Comparison of ENCODE assay signal across 17 cellular contexts in genomic region chr6:64732888-64733287, GRCh38.
DNase-seq lines count a peak whose midpoint lies in the region; ATAC-seq and TF ChIP-seq lines count a peak whose summit lies in the region.
"Had no signal": no experiment of that assay in that cellular context is flagged by ENCODE, and none has a peak within 500 bp of the region (broad histone marks: within the 10 kb centered on the region; RNA-seq: fewer than 3 reads in every experiment).

No MANE protein-coding gene starts in this region.

- H2BK15ac ChIP-seq in mesenchymal stem cell (ENCODE audit: low read depth, poor library complexity, severe bottlenecking), result no peak overlapping the region

- no peaks in the 10 kb centered on the region for H3F3A ChIP-seq in OCI-LY1 (ENCODE audit: insufficient read depth, low read length)

- no peak overlapping the region for H4K8ac ChIP-seq in mesenchymal stem cell (ENCODE audit: low read length)

- no TSS peak for BruUV-seq in mammary epithelial cell (replicated peaks; lab: Mats Ljungman, UMichigan)

- no peaks in the 10 kb centered on the region for H4K20me1 ChIP-seq in OCI-LY1 (ENCODE audit: insufficient read depth, low read length)
- no peaks in the 10 kb centered on the region for H4K20me1 ChIP-seq in mammary epithelial cell (ENCODE audit: insufficient read depth, low read length)

- H3K4me1 ChIP-seq in OCI-LY1 (ENCODE audit: insufficient read depth, low read length, severe bottlenecking) (no peaks in the 10 kb centered on the region), mammary epithelial cell (ENCODE audit: insufficient read depth, low read length) (no peaks in the 10 kb centered on the region), mesenchymal stem cell (ENCODE audit: control insufficient read depth, insufficient read depth, low read depth, low read length) (no peaks in the 10 kb centered on the region)

- peak overlapping the region in 1 of 2 experiments; percentile 3 for H3K14ac ChIP-seq in mesenchymal stem cell (ENCODE audit: low read length in 2 of 2)

- H2AFZ ChIP-seq in OCI-LY1 (ENCODE audit: low read length), result no peak overlapping the region
- H2AFZ ChIP-seq in mammary epithelial cell (ENCODE audit: low read depth, low read length), result no peak overlapping the region
- H2AFZ ChIP-seq in mesenchymal stem cell (ENCODE audit: low read depth, low read length), result no peak overlapping the region

- H3K9ac ChIP-seq in OCI-LY1 (ENCODE audit: low read length), result no peak overlapping the region
- H3K9ac ChIP-seq in mammary epithelial cell (ENCODE audit: insufficient read depth, low read length), result no peak overlapping the region
- H3K9ac ChIP-seq in mesenchymal stem cell (ENCODE audit: low read length), result no peak overlapping the region

- no peaks in the 10 kb centered on the region for H3K9me2 ChIP-seq in OCI-LY1 (ENCODE audit: low read depth, low read length)

- peak; percentile 6; the same call in 1 of the 2 replicates for TF ChIP-seq CTCF in OCI-LY1 (IDR thresholded peaks at IDR 0.05; ENCODE audit: low read length)
- TF ChIP-seq CTCF in mammary epithelial cell (conservative IDR thresholded peaks at IDR 0.05 in 1 of 2, IDR thresholded peaks at IDR 0.05 in 1 of 2; ENCODE audit: extremely low read depth in 1 of 2, insufficient read depth in 1 of 2, low read depth in 1 of 2, low read length in 2 of 2), result peak; percentile 24 to 44
- TF ChIP-seq CTCF in dorsolateral prefrontal cortex (IDR thresholded peaks at IDR 0.05 in 54 of 56, conservative IDR thresholded peaks at IDR 0.05 in 2 of 56; ENCODE audit: low read depth in 1 of 56, partially characterized antibody in 56 of 56), result no peak

- H3K27ac ChIP-seq in OCI-LY1 (ENCODE audit: low read depth, low read length, poor library complexity, severe bottlenecking) (no peak overlapping the region), mammary epithelial cell (ENCODE audit: insufficient read depth, low read depth, low read length) (no peak overlapping the region), mesenchymal stem cell (ENCODE audit: low read length, poor library complexity, severe bottlenecking) (no peak overlapping the region), dorsolateral prefrontal cortex (no peak overlapping the region)
- H3K27ac ChIP-seq: ovary had no signal

- no peaks in the 10 kb centered on the region for H3K79me1 ChIP-seq in mesenchymal stem cell (replicated peaks; ENCODE audit: low read length, poor library complexity, severe bottlenecking)

- dilution Hi-C loops in mammary epithelial cell (cut with HindIII; ENCODE audit: low sequenced_read_pairs), result no loop called here

- H3K9me3 ChIP-seq in OCI-LY1 (ENCODE audit: low read length) (no peaks in the 10 kb centered on the region), mammary epithelial cell (replicated peaks; ENCODE audit: insufficient read depth, low read length) (no peaks in the 10 kb centered on the region), mesenchymal stem cell (ENCODE audit: control insufficient read depth, low read length) (no peaks in the 10 kb centered on the region)
- H3K9me3 ChIP-seq: ovary had no signal

- no peak overlapping the region for H3K23ac ChIP-seq in mesenchymal stem cell (ENCODE audit: low read length in 2 of 2)

- DNase-seq in NCI-H82 (lab: John Stamatoyannopoulos, UW), result peak; percentile 8
- DNase-seq in NCI-H82 treated with DMSO at 0.1 percent for 48 hours (lab: John Stamatoyannopoulos, UW; ENCODE audit: unreplicated experiment), result no peak
- DNase-seq in mammary epithelial cell, result peak; percentile 8
- peak; percentile 59 for DNase-seq in mesenchymal stem cell
- DNase-seq in AML-193 (lab: John Stamatoyannopoulos, UW), result no peak
- no peak for DNase-seq in dorsolateral prefrontal cortex
- DNase-seq: activated CD4-positive, alpha-beta T cell treated with anti-CD3 and anti-CD28 coated beads for 36 hours; activated T-cell treated with anti-CD3 and anti-CD28 coated beads, Interleukin-2, amount 50 U/mL, for 24 hours; COR-L47; cortex of kidney; H7; NCI-H2029 treated with DMSO at 0.1 percent for 48 hours; NK-92 treated with Interleukin-12 subunit alpha and Interleukin-12 subunit beta, amount 100 ng/mL, for 24 hours; ovary; small intestine had no signal

- intact Hi-C loops in mammary epithelial cell (cut with micrococcal nuclease), result loop anchor here (1.0 to 2.0 kb wide), 2 partner anchors 452 to 721 kb away; no protein-coding TSS in a partner anchor
- intact Hi-C loops in dorsolateral prefrontal cortex (cut with DNase I), result no loop called here

- H3K4me3 ChIP-seq in OCI-LY1 (ENCODE audit: low read depth, low read length, poor library complexity, severe bottlenecking) (no peak overlapping the region), mammary epithelial cell (replicated peaks in 1 of 3; ENCODE audit: insufficient read depth in 1 of 3, low read depth in 2 of 3, low read length in 3 of 3) (no peak overlapping the region), mesenchymal stem cell (ENCODE audit: insufficient read depth in 1 of 2, low read depth in 1 of 2, low read length in 2 of 2) (no peak overlapping the region), dorsolateral prefrontal cortex (no peak overlapping the region)
- H3K4me3 ChIP-seq: ovary had no signal

- H2AK5ac ChIP-seq in mesenchymal stem cell (ENCODE audit: low read length, severe bottlenecking), result no peak overlapping the region

- no peak overlapping the region for H2BK120ac ChIP-seq in mesenchymal stem cell (ENCODE audit: low read depth, low read length)

- peak overlapping the region; percentile 37 to 66 for H3K18ac ChIP-seq in mesenchymal stem cell (ENCODE audit: low read depth in 1 of 2, low read length in 2 of 2)

- no peak overlapping the region for H2BK5ac ChIP-seq in mesenchymal stem cell (ENCODE audit: low read depth, low read length, poor library complexity, severe bottlenecking)

- peak overlapping the region in 1 of 2 experiments; percentile 71 for H2BK12ac ChIP-seq in mesenchymal stem cell (ENCODE audit: low read length in 2 of 2)

- CTCF ChIA-PET in mammary epithelial cell (lab: Charles Lee; ENCODE audit: low non-redundant PET), result no interaction called here

- H3K79me2 ChIP-seq in OCI-LY1 (ENCODE audit: insufficient read depth, low read length) (no peaks in the 10 kb centered on the region), mammary epithelial cell (ENCODE audit: insufficient read depth, low read length) (no peaks in the 10 kb centered on the region)

- H3K27me3 ChIP-seq in OCI-LY1 (ENCODE audit: insufficient read depth, low read length), result no peaks in the 10 kb centered on the region
- no peaks in the 10 kb centered on the region for H3K27me3 ChIP-seq in mammary epithelial cell (ENCODE audit: insufficient read depth, low read length)
- no peaks in the 10 kb centered on the region for H3K27me3 ChIP-seq in mesenchymal stem cell (ENCODE audit: control insufficient read depth in 1 of 2, insufficient read depth in 1 of 2, low read length in 2 of 2)
- no peaks in the 10 kb centered on the region for H3K27me3 ChIP-seq in dorsolateral prefrontal cortex
- H3K27me3 ChIP-seq: ovary had no signal

- H3K36me3 ChIP-seq in OCI-LY1 (ENCODE audit: insufficient read depth, low read length) (no peaks in the 10 kb centered on the region), mammary epithelial cell (ENCODE audit: insufficient read depth, low read length) (no peaks in the 10 kb centered on the region), mesenchymal stem cell (ENCODE audit: control insufficient read depth in 1 of 2, insufficient read depth in 2 of 2, low read depth in 1 of 2, low read length in 2 of 2) (no peaks in the 10 kb centered on the region)
- H3K36me3 ChIP-seq: ovary had no signal

- no peak overlapping the region for H3K4me2 ChIP-seq in OCI-LY1 (ENCODE audit: low read length)
- no peak overlapping the region for H3K4me2 ChIP-seq in mammary epithelial cell (ENCODE audit: insufficient read depth, low read depth, low read length)
- no peak overlapping the region for H3K4me2 ChIP-seq in mesenchymal stem cell (ENCODE audit: low read length, poor library complexity, severe bottlenecking)

- ATAC-seq in GM18519 (IDR thresholded peaks at IDR 0.05; ENCODE audit: low FRiP score, unreplicated experiment), result no peak
- ATAC-seq: activated CD4-positive, alpha-beta T cell treated with anti-CD3 and anti-CD28 coated beads for 36 hours had no signal

- no peak overlapping the region for H4K91ac ChIP-seq in mesenchymal stem cell (ENCODE audit: low read length)

- no peak overlapping the region for H3K4ac ChIP-seq in mesenchymal stem cell (ENCODE audit: low read depth in 1 of 2, low read length in 2 of 2)

- in situ Hi-C loops in mammary epithelial cell (cut with MboI; ENCODE audit: low sequenced_read_pairs in 2 of 2), result no loop called here

Comparison
In these comparisons a context has a peak if more than half of its experiments do, and no peak if none do; other contexts are left out.
1. DNase-seq: peak in NCI-H82 (single experiment), mammary epithelial cell (single experiment) and mesenchymal stem cell (single experiment); none in NCI-H82 treated with DMSO at 0.1 percent for 48 hours (single experiment), AML-193 (0 of 2) and dorsolateral prefrontal cortex (0 of 10).
2. CTCF ChIP-seq: peak in OCI-LY1 (single experiment) and mammary epithelial cell (2 of 2); none in dorsolateral prefrontal cortex (0 of 56).